8 cellular contexts compared by ENCODE assay signal in the genomic region with DNA sequence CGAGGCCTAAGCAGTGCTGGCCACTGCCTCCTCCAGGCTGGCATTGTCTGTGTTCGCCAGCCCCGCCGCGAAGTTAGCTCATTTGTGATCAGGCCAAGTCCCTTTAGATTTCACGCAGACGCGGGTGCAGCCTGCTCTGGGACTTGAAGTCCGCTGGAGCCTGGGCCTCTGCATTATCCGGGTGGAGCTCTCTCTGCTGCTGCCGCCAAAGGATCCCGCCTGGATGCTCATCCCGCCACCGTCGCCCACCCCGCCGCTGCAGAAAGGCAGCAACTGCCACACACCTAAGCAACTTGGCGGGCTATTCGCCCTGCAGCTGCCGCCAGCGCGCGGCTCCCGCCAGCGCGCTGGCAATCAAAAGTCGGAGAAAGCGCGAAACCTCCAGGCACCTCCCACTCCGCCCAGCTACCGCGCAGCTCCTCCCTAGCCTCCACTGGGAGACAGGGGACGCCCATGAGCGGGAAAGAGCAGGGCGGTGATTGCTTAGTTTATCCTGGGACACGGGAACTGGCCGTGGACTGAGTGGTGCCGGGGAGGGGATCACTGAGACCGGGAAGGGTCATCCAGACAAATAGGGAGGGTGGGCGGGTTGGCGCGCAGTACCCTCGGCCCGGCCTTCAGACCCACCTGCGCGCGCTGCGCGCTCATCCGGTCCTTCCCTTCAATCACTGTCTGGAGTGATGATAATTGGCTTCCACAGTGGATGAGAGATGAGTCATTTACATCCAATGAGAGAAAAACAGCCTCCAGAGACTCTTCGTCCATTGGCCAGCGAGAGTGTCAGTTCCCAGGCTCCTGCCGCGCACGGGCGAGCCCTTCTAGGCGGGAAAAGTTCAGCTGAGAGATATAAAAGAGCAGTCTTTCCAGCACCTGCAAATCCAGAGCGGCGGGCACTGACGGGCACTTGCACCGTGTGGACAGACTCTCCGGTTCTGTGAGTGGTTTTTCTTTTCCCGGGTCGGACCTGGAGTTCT. TPM values are rescaled to one million over a fixed set of nuclear protein-coding genes. Genes with fewer than 3 reads are reported as not detected.
DNase-seq lines count a peak whose midpoint lies in the region; ATAC-seq, FAIRE-seq and TF ChIP-seq lines count a peak whose summit lies in the region.

A gene with protein sequence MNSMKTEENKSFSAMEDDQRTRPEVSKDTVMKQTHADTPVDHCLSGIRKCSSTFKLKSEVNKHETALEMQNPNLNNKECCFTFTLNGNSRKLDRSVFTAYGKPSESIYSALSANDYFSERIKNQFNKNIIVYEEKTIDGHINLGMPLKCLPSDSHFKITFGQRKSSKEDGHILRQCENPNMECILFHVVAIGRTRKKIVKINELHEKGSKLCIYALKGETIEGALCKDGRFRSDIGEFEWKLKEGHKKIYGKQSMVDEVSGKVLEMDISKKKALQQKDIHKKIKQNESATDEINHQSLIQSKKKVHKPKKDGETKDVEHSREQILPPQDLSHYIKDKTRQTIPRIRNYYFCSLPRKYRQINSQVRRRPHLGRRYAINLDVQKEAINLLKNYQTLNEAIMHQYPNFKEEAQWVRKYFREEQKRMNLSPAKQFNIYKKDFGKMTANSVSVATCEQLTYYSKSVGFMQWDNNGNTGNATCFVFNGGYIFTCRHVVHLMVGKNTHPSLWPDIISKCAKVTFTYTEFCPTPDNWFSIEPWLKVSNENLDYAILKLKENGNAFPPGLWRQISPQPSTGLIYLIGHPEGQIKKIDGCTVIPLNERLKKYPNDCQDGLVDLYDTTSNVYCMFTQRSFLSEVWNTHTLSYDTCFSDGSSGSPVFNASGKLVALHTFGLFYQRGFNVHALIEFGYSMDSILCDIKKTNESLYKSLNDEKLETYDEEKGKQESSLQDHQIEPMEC (plus strand): TSS at position 875 of the 974 bp plus-strand sequence. CDS start 2,389 bp downstream, outside the sequence.

- TF ChIP-seq EP300 in A549 (IDR thresholded peaks at IDR 0.05) = no peak

- peak within 1 kb of the TSS; percentile 85 for H2AFZ ChIP-seq in smooth muscle cell (ENCODE audit: low read depth)

- no peaks in the 10 kb centered on the region for H3K36me3 Mint-ChIP-seq in immature natural killer cell

- H3K9ac ChIP-seq in smooth muscle cell (ENCODE audit: low read depth) = no peak within 1 kb of the TSS

- CTCF ChIA-PET in A549 (lab: Yijun Ruan, JAX) = interaction anchor here (0.6 to 2.4 kb wide), 8 partner anchors 9 to 477 kb away, joined by 3 to 19 read pairs (median 4); no protein-coding TSS in a partner anchor

- peak within 1 kb of the TSS; percentile 67 for H3K4me3 ChIP-seq in A549
- H3K4me3 ChIP-seq in cardiac fibroblast (replicated peaks in 1 of 2; ENCODE audit: low read depth in 2 of 2, low read length in 2 of 2) = peak within 1 kb of the TSS; percentile 59 to 64
- peak within 1 kb of the TSS; percentile 61 for H3K4me3 ChIP-seq in smooth muscle cell

- peaks cover 6% of the 10 kb centered on the region for H3K27me3 ChIP-seq in smooth muscle cell (ENCODE audit: low read depth)

- no peaks in the 10 kb centered on the region for H3K36me3 ChIP-seq in smooth muscle cell (ENCODE audit: low read depth)

- H3K79me2 ChIP-seq in smooth muscle cell (ENCODE audit: low read depth) = no peaks in the 10 kb centered on the region

- peaks cover 19% of the 10 kb centered on the region for H3K4me1 ChIP-seq in A549
- peaks cover 15% of the 10 kb centered on the region for H3K4me1 ChIP-seq in smooth muscle cell (ENCODE audit: low read depth)

- TF ChIP-seq CTCF in A549 (IDR thresholded peaks at IDR 0.05) (no peak), VCaP (conservative IDR thresholded peaks at IDR 0.05) (no peak; the same call in 1 of the 2 replicates), cardiac fibroblast (IDR thresholded peaks at IDR 0.05; ENCODE audit: low read depth, low read length) (no peak), smooth muscle cell (IDR thresholded peaks at IDR 0.05; ENCODE audit: borderline replicate concordance, insufficient read depth, poor library complexity, severe bottlenecking) (no peak)

- no peaks in the 10 kb centered on the region for H3K9me3 ChIP-seq in A549
- no peaks in the 10 kb centered on the region for H3K9me3 ChIP-seq in smooth muscle cell (replicated peaks; ENCODE audit: low read depth)

- H3F3A ChIP-seq in smooth muscle cell (ENCODE audit: low read depth) = no peaks in the 10 kb centered on the region

- TF ChIP-seq POLR2A in A549 (IDR thresholded peaks at IDR 0.05; ENCODE audit: low read length) = no peak

- 4% methylated on average over 39 of the region's 64 CpGs for WGBS in A549 (ENCODE audit: missing lambda C conversion rate)
- 2% methylated on average over 64 of the region's 64 CpGs for WGBS in smooth muscle cell (ENCODE audit: low lambda C conversion rate)

- H3K4me3 Mint-ChIP-seq in immature natural killer cell = peak within 1 kb of the TSS; percentile 83 to 89 (median 87)

- TF ChIP-seq RAD21 in A549 (conservative IDR thresholded peaks at IDR 0.05 in 1 of 2, IDR thresholded peaks at IDR 0.05 in 1 of 2) = no peak

- peak; percentile 96 to 98 for ATAC-seq in A549
- ATAC-seq in GM18520 (IDR thresholded peaks at IDR 0.05; ENCODE audit: unreplicated experiment) = peak; percentile 60
- ATAC-seq in HG03039 (IDR thresholded peaks at IDR 0.05; ENCODE audit: unreplicated experiment) = peak; percentile 70

- peak within 1 kb of the TSS; percentile 69 to 80 for H3K27ac ChIP-seq in A549
- peak within 1 kb of the TSS; percentile 65 for H3K27ac ChIP-seq in VCaP
- H3K27ac ChIP-seq in smooth muscle cell (ENCODE audit: low read depth) = no peak within 1 kb of the TSS

- DNase-seq in A549 (ENCODE audit: low read depth in 1 of 2, low spot score in 1 of 2) = peak; percentile 89 to 94
- DNase-seq in NCI-H2081 (lab: John Stamatoyannopoulos, UW) = peak; percentile 91 to 98
- DNase-seq in cardiac fibroblast (ENCODE audit: low read depth in 2 of 2) = peak; percentile 93
- peak; percentile 49 to 56 (median 53) for DNase-seq in immature natural killer cell
- DNase-seq in smooth muscle cell (lab: John Stamatoyannopoulos, UW; ENCODE audit: unreplicated experiment) = peak; percentile 59

- H3K4me2 ChIP-seq in A549 (peak within 1 kb of the TSS; percentile 93), smooth muscle cell (peak within 1 kb of the TSS; percentile 85)

- no peaks in the 10 kb centered on the region for H4K20me1 ChIP-seq in smooth muscle cell (ENCODE audit: low read depth)

- H3K9me3 Mint-ChIP-seq in immature natural killer cell = no peaks in the 10 kb centered on the region

- FAIRE-seq in A549 (lab: Jason Lieb, UNC) = no peak

- peak within 1 kb of the TSS in 4 of 6 donors; percentile 34 to 79 (median 51) for H3K27ac Mint-ChIP-seq in immature natural killer cell

- peaks cover 29 to 42% of the 10 kb centered on the region in 2 donors for H3K4me1 Mint-ChIP-seq in immature natural killer cell

- H3K27me3 Mint-ChIP-seq in immature natural killer cell (ENCODE audit: low read depth in 3 of 3) = peaks cover 2 to 13% (median 4%) of the 10 kb centered on the region in 3 donors

- POLR2A ChIA-PET in A549 (lab: Yijun Ruan, JAX) = no interaction called here

TF ChIP-seq in A549, 52 proteins besides CTCF, POLR2A, EP300 and RAD21:
- TF ChIP-seq, protein P1, sequence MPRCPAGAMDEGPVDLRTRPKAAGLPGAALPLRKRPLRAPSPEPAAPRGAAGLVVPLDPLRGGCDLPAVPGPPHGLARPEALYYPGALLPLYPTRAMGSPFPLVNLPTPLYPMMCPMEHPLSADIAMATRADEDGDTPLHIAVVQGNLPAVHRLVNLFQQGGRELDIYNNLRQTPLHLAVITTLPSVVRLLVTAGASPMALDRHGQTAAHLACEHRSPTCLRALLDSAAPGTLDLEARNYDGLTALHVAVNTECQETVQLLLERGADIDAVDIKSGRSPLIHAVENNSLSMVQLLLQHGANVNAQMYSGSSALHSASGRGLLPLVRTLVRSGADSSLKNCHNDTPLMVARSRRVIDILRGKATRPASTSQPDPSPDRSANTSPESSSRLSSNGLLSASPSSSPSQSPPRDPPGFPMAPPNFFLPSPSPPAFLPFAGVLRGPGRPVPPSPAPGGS (IDR thresholded peaks at IDR 0.05) = 0 out of 3 replicates have a peak, but pooled peaks have one; percentile 28
- TF ChIP-seq FOXS1 (CRISPR knock-in tag; IDR thresholded peaks at IDR 0.05) (no peak), MAX (IDR thresholded peaks at IDR 0.05) (peak; percentile 88), FOSL2 (IDR thresholded peaks at IDR 0.05) (peak; percentile 38; the same call in 1 of the 2 replicates), FOSL2 (CRISPR knock-in tag; IDR thresholded peaks at IDR 0.05) (peak; percentile 84), RCOR1 (IDR thresholded peaks at IDR 0.05; ENCODE audit: low read depth, low read length) (no peak), JUN (IDR thresholded peaks at IDR 0.05) (peak in 1 of 2 experiments; percentile 49; a peak in 1 of 5 replicates)
- TF ChIP-seq, protein P2, sequence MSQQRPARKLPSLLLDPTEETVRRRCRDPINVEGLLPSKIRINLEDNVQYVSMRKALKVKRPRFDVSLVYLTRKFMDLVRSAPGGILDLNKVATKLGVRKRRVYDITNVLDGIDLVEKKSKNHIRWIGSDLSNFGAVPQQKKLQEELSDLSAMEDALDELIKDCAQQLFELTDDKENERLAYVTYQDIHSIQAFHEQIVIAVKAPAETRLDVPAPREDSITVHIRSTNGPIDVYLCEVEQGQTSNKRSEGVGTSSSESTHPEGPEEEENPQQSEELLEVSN (IDR thresholded peaks at IDR 0.05; ENCODE audit: borderline replicate concordance, low read depth) = peak; percentile 96
- TF ChIP-seq, protein P3, sequence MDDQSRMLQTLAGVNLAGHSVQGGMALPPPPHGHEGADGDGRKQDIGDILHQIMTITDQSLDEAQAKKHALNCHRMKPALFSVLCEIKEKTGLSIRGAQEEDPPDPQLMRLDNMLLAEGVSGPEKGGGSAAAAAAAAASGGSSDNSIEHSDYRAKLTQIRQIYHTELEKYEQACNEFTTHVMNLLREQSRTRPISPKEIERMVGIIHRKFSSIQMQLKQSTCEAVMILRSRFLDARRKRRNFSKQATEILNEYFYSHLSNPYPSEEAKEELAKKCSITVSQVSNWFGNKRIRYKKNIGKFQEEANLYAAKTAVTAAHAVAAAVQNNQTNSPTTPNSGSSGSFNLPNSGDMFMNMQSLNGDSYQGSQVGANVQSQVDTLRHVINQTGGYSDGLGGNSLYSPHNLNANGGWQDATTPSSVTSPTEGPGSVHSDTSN (IDR thresholded peaks at IDR 0.05) = peak; percentile 91

RNA-seq across cellular contexts. Expression of the gene that starts here (rescaled TPM):
- polyA plus RNA-seq in A549 (2011; rRNA removed) (6.0 and 6.9 TPM in 2 replicates), A549 (2017; fragmentation: RNase III; extraction: RNeasy Plus Mini Kit Qiagen cat#74134 plus additional on column Dnase treatment) (11.0 to 12.6 TPM (median 11.6 TPM) in 3 replicates), immature natural killer cell (1 to 10 TPM in 1 of 3 donors, under 1 TPM in 1, not detected in 1; 0.88 to 3.1 TPM), smooth muscle cell (2.4 and 5.8 TPM in 2 replicates)
- 1.8 and 2.3 TPM in 2 replicates for polyA plus RNA-seq in A549 (2012; cell fraction: cytosol; rRNA removed)
- 1.1 and 1.4 TPM in 2 replicates for polyA plus RNA-seq in A549 (2012; cell fraction: nucleus; rRNA removed)
- polyA minus RNA-seq in A549 (2011; rRNA and poly(A)+ RNA removed) = 2.6 and 3.9 TPM in 2 replicates
- 6.5 and 7.1 TPM in 2 replicates for total RNA-seq in smooth muscle cell
